In the genomic region with DNA sequence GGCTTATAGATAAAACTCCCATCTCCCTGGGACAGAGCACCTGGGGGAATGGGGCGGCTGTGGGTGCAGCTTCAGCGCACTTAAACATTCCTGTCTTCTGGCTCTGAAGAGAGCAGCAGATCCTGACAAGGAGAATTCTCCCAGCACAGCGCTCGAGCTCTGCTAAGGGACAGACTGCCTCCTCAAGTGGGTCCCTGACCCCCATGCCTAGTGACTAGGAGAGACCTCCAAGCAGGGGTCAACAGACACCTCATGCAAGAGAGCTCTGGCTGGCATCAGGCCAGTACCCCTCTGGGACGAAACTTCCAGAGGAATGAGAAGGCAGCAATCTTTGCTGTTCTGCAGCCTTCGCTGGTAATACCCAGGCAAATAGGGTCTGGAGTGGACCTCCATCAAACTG, we compare ENCODE assay signal across 1 cellular context.
TF ChIP-seq lines count a peak whose summit lies in the region.

No MANE protein-coding gene starts in this region.

TF ChIP-seq in SK-N-SH, 30 proteins besides CTCF, POLR2A, EP300 and RAD21 (continued from another document):
- TF ChIP-seq, protein P1, sequence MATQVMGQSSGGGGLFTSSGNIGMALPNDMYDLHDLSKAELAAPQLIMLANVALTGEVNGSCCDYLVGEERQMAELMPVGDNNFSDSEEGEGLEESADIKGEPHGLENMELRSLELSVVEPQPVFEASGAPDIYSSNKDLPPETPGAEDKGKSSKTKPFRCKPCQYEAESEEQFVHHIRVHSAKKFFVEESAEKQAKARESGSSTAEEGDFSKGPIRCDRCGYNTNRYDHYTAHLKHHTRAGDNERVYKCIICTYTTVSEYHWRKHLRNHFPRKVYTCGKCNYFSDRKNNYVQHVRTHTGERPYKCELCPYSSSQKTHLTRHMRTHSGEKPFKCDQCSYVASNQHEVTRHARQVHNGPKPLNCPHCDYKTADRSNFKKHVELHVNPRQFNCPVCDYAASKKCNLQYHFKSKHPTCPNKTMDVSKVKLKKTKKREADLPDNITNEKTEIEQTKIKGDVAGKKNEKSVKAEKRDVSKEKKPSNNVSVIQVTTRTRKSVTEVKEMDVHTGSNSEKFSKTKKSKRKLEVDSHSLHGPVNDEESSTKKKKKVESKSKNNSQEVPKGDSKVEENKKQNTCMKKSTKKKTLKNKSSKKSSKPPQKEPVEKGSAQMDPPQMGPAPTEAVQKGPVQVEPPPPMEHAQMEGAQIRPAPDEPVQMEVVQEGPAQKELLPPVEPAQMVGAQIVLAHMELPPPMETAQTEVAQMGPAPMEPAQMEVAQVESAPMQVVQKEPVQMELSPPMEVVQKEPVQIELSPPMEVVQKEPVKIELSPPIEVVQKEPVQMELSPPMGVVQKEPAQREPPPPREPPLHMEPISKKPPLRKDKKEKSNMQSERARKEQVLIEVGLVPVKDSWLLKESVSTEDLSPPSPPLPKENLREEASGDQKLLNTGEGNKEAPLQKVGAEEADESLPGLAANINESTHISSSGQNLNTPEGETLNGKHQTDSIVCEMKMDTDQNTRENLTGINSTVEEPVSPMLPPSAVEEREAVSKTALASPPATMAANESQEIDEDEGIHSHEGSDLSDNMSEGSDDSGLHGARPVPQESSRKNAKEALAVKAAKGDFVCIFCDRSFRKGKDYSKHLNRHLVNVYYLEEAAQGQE (IDR thresholded peaks at IDR 0.05; ENCODE audit: low read depth, low read length) = no peak
- TF ChIP-seq JUND (IDR thresholded peaks at IDR 0.05) (no peak), ELF1 (IDR thresholded peaks at IDR 0.05) (no peak), YY1 (IDR thresholded peaks at IDR 0.05; ENCODE audit: low read depth) (no peak), TCF12 (IDR thresholded peaks at IDR 0.05) (no peak), MXI1 (IDR thresholded peaks at IDR 0.05; ENCODE audit: low read depth, low read length) (no peak), CHD2 (IDR thresholded peaks at IDR 0.05; ENCODE audit: low read length, partially characterized antibody) (no peak), POLR2AphosphoS5 (IDR thresholded peaks at IDR 0.05; ENCODE audit: low read depth, low read length) (no peak), RXRA (IDR thresholded peaks at IDR 0.05; ENCODE audit: borderline replicate concordance, low read depth) (no peak), RFX5 (IDR thresholded peaks at IDR 0.05; ENCODE audit: low read length) (no peak), MEF2A (IDR thresholded peaks at IDR 0.05; ENCODE audit: borderline replicate concordance, low read depth) (no peak), FOXM1 (IDR thresholded peaks at IDR 0.05; ENCODE audit: low read depth) (no peak)
- TF ChIP-seq, protein P2, sequence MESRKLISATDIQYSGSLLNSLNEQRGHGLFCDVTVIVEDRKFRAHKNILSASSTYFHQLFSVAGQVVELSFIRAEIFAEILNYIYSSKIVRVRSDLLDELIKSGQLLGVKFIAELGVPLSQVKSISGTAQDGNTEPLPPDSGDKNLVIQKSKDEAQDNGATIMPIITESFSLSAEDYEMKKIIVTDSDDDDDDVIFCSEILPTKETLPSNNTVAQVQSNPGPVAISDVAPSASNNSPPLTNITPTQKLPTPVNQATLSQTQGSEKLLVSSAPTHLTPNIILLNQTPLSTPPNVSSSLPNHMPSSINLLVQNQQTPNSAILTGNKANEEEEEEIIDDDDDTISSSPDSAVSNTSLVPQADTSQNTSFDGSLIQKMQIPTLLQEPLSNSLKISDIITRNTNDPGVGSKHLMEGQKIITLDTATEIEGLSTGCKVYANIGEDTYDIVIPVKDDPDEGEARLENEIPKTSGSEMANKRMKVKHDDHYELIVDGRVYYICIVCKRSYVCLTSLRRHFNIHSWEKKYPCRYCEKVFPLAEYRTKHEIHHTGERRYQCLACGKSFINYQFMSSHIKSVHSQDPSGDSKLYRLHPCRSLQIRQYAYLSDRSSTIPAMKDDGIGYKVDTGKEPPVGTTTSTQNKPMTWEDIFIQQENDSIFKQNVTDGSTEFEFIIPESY (IDR thresholded peaks at IDR 0.05; ENCODE audit: borderline replicate concordance, low read depth) = no peak
- TF ChIP-seq, protein P3, sequence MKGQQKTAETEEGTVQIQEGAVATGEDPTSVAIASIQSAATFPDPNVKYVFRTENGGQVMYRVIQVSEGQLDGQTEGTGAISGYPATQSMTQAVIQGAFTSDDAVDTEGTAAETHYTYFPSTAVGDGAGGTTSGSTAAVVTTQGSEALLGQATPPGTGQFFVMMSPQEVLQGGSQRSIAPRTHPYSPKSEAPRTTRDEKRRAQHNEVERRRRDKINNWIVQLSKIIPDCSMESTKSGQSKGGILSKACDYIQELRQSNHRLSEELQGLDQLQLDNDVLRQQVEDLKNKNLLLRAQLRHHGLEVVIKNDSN (IDR thresholded peaks at IDR 0.05; ENCODE audit: borderline replicate concordance, low read depth) = no peak
- TF ChIP-seq, protein P4, sequence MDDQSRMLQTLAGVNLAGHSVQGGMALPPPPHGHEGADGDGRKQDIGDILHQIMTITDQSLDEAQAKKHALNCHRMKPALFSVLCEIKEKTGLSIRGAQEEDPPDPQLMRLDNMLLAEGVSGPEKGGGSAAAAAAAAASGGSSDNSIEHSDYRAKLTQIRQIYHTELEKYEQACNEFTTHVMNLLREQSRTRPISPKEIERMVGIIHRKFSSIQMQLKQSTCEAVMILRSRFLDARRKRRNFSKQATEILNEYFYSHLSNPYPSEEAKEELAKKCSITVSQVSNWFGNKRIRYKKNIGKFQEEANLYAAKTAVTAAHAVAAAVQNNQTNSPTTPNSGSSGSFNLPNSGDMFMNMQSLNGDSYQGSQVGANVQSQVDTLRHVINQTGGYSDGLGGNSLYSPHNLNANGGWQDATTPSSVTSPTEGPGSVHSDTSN (IDR thresholded peaks at IDR 0.05) = no peak
